ENCODE assay signal across 13 cellular contexts in the genomic region with DNA sequence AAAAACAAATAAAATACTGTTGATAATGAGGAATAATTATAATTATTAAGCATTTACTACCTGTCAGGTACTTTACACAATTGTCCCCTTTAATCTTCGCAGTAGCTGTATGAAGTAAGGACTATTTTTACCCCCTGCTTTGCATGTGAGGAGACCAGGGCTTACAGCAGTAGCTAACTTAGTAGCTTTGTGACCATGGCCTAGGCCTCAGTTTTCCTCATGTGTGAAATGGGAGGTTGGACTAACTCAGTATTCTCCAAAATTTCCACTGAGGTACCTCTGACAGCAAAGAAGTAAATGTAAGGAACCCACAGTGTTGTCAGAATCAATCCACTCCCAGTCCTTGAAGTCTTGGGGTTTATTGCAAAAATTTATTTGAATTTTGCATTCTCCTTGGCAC.
"Had no signal": no experiment of that assay in that cellular context is flagged by ENCODE, and none has a peak within 500 bp of the region (broad histone marks: within the 10 kb centered on the region; RNA-seq: fewer than 3 reads in every experiment).

No MANE protein-coding gene starts in this region.

- H3K27ac Mint-ChIP-seq: activated CD8-positive, alpha-beta T cell treated with anti-CD3 and anti-CD28 coated beads, Interleukin-2, amount 10 ng/mL, durations not matched to agents 7 days and 5 days; activated naive CD8-positive, alpha-beta T cell treated with anti-CD3 and anti-CD28 coated beads, Interleukin-2, amount 10 ng/mL, durations not matched to agents 7 days and 5 days had no signal

- H3K9me3 ChIP-seq: psoas muscle had no signal

- H3K4me3 Mint-ChIP-seq: activated CD8-positive, alpha-beta T cell treated with anti-CD3 and anti-CD28 coated beads, Interleukin-2, amount 10 ng/mL, durations not matched to agents 7 days and 5 days; activated naive CD8-positive, alpha-beta T cell treated with anti-CD3 and anti-CD28 coated beads, Interleukin-2, amount 10 ng/mL, durations not matched to agents 7 days and 5 days had no signal

- DNase-seq: activated CD4-positive, alpha-beta T cell treated with anti-CD3 and anti-CD28 coated beads for 4 hours; activated CD8-positive, alpha-beta memory T cell treated with anti-CD3 and anti-CD28 coated beads, Interleukin-2, amount 50 U/mL, for 48 hours; activated CD8-positive, alpha-beta T cell treated with anti-CD3 and anti-CD28 coated beads, Interleukin-2, amount 10 ng/mL, durations not matched to agents 7 days and 5 days; activated naive CD8-positive, alpha-beta T cell treated with anti-CD3 and anti-CD28 coated beads, Interleukin-2, amount 10 ng/mL, durations not matched to agents 7 days and 5 days; anterior cingulate cortex; left cardiac atrium; naive thymus-derived CD4-positive, alpha-beta T cell; psoas muscle; stimulated activated CD4-positive, alpha-beta T cell treated with anti-CD3 and anti-CD28 coated beads, Interleukin-12 subunit alpha, Interleukin-12 subunit beta, amount 100 ng/mL, for 4 hours; stimulated activated naive CD4-positive, alpha-beta T cell; T1000; WERI-Rb-1 had no signal

- H3K27ac ChIP-seq: WERI-Rb-1 had no signal

- H3K27me3 Mint-ChIP-seq: activated naive CD8-positive, alpha-beta T cell treated with anti-CD3 and anti-CD28 coated beads, Interleukin-2, amount 10 ng/mL, durations not matched to agents 7 days and 5 days; naive thymus-derived CD4-positive, alpha-beta T cell had no signal

- H3K4me3 ChIP-seq: lung, psoas muscle had no signal

- H3K36me3 ChIP-seq: WERI-Rb-1 had no signal

- H3K9me3 Mint-ChIP-seq: activated naive CD8-positive, alpha-beta T cell treated with anti-CD3 and anti-CD28 coated beads, Interleukin-2, amount 10 ng/mL, durations not matched to agents 7 days and 5 days; naive thymus-derived CD4-positive, alpha-beta T cell had no signal

- ATAC-seq: activated CD8-positive, alpha-beta T cell treated with anti-CD3 and anti-CD28 coated beads, Interleukin-2, amount 10 ng/mL, durations not matched to agents 7 days and 5 days; left cardiac atrium; naive thymus-derived CD4-positive, alpha-beta T cell; psoas muscle had no signal
